2 cellular contexts compared by ENCODE assay signal in the genomic region with DNA sequence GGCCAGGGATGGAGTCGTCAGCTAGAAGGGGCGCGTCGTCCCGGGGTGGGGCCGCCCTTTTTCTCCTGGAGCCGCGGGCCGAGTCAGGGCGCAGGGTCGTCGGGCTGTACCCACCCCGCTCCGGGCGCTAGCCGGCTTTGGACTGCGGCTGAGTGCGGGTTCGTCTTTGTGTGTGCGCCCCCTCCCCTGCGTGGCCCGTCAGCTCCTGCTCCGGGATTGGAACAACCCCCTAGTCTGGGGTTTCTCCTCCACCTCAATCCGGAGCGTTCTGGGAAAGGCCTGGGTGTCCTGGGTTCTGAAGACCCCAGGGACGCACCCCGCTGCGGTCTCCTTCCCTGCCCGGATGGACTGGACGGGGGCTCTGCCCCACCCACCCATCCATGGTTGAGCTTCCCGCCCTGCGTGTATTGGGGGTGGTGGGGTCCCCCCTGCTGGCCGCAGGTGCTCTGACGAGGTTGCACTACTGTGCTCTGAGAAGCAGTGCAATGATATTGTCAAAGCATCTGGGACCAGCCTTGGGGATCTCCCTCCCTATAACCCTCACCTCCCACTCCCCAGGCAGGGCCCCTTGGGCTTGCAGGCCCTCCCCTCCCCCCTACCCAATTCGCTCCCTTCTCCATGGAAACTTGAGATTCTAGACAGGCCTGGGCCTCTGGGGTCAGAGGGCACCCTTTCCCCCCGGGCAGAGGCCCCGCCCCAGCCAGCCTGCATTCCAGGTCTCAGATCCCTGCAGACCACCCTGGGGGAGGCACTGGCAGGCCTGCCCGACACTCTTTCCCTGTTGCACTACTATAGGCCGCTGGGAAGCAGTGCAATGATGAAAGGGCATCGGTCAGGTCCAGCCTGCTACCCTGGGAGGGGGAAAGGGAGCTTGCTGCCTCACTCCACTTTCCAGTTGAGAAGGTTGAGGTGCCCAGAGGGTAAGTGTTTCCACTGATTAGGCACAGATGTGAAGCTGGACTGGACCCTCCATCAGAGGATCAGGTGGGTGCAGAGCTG.
TF ChIP-seq lines count a peak whose summit lies in the region.

No MANE protein-coding gene starts in this region.

TF ChIP-seq in SK-N-SH, 30 proteins besides CTCF, POLR2A, EP300 and RAD21 (continued from another document):
- TF ChIP-seq, protein P1, sequence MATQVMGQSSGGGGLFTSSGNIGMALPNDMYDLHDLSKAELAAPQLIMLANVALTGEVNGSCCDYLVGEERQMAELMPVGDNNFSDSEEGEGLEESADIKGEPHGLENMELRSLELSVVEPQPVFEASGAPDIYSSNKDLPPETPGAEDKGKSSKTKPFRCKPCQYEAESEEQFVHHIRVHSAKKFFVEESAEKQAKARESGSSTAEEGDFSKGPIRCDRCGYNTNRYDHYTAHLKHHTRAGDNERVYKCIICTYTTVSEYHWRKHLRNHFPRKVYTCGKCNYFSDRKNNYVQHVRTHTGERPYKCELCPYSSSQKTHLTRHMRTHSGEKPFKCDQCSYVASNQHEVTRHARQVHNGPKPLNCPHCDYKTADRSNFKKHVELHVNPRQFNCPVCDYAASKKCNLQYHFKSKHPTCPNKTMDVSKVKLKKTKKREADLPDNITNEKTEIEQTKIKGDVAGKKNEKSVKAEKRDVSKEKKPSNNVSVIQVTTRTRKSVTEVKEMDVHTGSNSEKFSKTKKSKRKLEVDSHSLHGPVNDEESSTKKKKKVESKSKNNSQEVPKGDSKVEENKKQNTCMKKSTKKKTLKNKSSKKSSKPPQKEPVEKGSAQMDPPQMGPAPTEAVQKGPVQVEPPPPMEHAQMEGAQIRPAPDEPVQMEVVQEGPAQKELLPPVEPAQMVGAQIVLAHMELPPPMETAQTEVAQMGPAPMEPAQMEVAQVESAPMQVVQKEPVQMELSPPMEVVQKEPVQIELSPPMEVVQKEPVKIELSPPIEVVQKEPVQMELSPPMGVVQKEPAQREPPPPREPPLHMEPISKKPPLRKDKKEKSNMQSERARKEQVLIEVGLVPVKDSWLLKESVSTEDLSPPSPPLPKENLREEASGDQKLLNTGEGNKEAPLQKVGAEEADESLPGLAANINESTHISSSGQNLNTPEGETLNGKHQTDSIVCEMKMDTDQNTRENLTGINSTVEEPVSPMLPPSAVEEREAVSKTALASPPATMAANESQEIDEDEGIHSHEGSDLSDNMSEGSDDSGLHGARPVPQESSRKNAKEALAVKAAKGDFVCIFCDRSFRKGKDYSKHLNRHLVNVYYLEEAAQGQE (IDR thresholded peaks at IDR 0.05; ENCODE audit: low read depth, low read length): no peak
- no peak for TF ChIP-seq FOXJ3 (CRISPR knock-in tag; IDR thresholded peaks at IDR 0.05)

TF ChIP-seq in SK-N-SH treated with all-trans-retinoic acid at 6 μM for 48 hours, 23 proteins besides CTCF, POLR2A, EP300 and RAD21 (continued from another document):
- TF ChIP-seq, protein P2, sequence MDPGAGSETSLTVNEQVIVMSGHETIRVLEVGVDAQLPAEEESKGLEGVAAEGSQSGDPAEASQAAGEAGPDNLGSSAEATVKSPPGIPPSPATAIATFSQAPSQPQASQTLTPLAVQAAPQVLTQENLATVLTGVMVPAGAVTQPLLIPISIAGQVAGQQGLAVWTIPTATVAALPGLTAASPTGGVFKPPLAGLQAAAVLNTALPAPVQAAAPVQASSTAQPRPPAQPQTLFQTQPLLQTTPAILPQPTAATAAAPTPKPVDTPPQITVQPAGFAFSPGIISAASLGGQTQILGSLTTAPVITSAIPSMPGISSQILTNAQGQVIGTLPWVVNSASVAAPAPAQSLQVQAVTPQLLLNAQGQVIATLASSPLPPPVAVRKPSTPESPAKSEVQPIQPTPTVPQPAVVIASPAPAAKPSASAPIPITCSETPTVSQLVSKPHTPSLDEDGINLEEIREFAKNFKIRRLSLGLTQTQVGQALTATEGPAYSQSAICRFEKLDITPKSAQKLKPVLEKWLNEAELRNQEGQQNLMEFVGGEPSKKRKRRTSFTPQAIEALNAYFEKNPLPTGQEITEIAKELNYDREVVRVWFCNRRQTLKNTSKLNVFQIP (CRISPR knock-in tag; IDR thresholded peaks at IDR 0.05; ENCODE audit: borderline replicate concordance, low read depth): no peak
- TF ChIP-seq ZNF8 (CRISPR knock-in tag; IDR thresholded peaks at IDR 0.05) (no peak), GLIS3 (CRISPR knock-in tag; IDR thresholded peaks at IDR 0.05) (no peak), ZFP3 (CRISPR knock-in tag; IDR thresholded peaks at IDR 0.05) (no peak)
